In the genomic region with DNA sequence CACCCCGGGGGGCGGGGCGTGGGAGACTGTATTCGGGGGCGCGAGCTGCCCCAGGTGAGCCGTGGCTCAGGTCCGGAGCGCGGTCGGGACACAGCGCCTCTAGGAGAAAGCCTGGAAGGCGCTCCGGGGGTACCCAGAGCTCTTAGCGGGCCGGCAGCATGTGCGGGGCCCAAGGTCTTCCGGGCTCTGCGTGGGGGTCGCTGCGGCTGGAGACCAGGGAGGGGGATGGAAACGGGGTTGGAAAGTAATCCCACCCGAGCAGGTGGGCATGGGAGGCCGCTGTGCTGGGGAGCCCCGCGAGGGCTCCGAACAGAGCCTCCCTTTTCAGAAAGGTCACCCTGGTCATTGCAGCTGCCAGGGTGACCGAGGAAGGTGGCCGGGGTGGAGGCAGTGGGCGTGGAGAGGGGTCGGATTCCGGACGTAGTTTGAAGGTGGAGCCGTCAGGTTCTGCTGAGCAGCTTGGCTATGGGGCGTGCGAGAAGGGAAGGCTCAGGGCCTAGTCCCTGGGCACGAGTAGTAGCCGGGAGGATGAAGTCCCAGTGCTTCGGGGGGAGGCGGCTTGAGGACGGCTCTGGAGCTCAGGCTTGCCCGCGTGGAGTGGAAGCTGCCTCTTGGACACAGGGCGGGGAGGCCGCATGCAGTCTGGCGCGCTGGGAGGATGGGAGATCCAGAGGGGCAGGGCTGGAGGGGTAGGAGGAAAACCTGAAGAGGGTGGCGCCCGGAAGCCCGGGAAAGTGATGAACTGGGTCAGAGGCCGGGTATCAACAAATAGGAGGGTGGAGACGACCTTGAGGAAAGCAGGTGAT, we compare ENCODE assay signal across 8 cellular contexts. TPM values are rescaled to one million over a fixed set of nuclear protein-coding genes. Genes with fewer than 3 reads are reported as not detected.
A peak's percentile ranks its signal among the peaks of the same experiment; 100 is the strongest.
DNase-seq lines count a peak whose midpoint lies in the region; ATAC-seq and TF ChIP-seq lines count a peak whose summit lies in the region.

A gene (plus strand): TSS at position 31 of the 806 bp plus-strand sequence. CDS start 9,510 bp downstream, outside the sequence.

- H3K27me3 ChIP-seq in kidney epithelial cell (ENCODE audit: control insufficient read depth, insufficient read depth, low read length): no peaks in the 10 kb centered on the region

- TF ChIP-seq POLR2A in GM18951 (IDR thresholded peaks at IDR 0.05; ENCODE audit: extremely low read depth, insufficient read depth, insufficient read length): peak; percentile 57

- in situ Hi-C loops in GM18951 (cut with MboI; ENCODE audit: low sequenced_read_pairs, unreplicated experiment): no loop called here

- H3K36me3 ChIP-seq in kidney epithelial cell (ENCODE audit: control insufficient read depth, insufficient read depth, low read length): no peaks in the 10 kb centered on the region

- H3K4me3 ChIP-seq in AG10803 (ENCODE audit: low read length) (peak within 1 kb of the TSS; percentile 81), kidney epithelial cell (ENCODE audit: low read depth, low read length) (peak within 1 kb of the TSS; percentile 89)

- ATAC-seq in HG03175 (IDR thresholded peaks at IDR 0.05; ENCODE audit: unreplicated experiment): peak; percentile 74

- TF ChIP-seq CTCF in AG10803 (conservative IDR thresholded peaks at IDR 0.05; ENCODE audit: low read length) (no peak), kidney epithelial cell (IDR thresholded peaks at IDR 0.05; ENCODE audit: insufficient read depth, low read length, poor library complexity, severe bottlenecking) (no peak)

- DNase-seq in AG10803 (ENCODE audit: low read depth) (peak; percentile 83), NCI-H2227 treated with DMSO at 0.1 percent for 48 hours (lab: John Stamatoyannopoulos, UW) (peak; percentile 96), kidney epithelial cell (ENCODE audit: low read depth) (peak; percentile 44)
- DNase-seq in activated CD4-positive, CD25-positive, alpha-beta regulatory T cell (lab: John Stamatoyannopoulos, UW): peak; percentile 41 to 64 (median 48)
- peak; percentile 75 for DNase-seq in central memory CD4-positive, alpha-beta T cell
- DNase-seq in stimulated activated CD4-positive, alpha-beta T cell treated with anti-CD3 and anti-CD28 coated beads, Interleukin-15, amount 100 ng/mL, for 24 hours: peak; percentile 87

RNA-seq across cellular contexts. Expression of the gene that starts here (rescaled TPM):
- total RNA-seq in kidney epithelial cell: 11.0 and 11.9 TPM in 2 replicates

Comparison
In these comparisons a context has a peak if more than half of its experiments do, and no peak if none do; other contexts are left out.
1. Peak in every context shown above with its lines: DNase-seq, ATAC-seq and H3K4me3 ChIP-seq.
2. DNase-seq: peak in every context shown above with its lines; median percentile 96 in NCI-H2227 treated with DMSO at 0.1 percent for 48 hours; 87 in stimulated activated CD4-positive, alpha-beta T cell treated with anti-CD3 and anti-CD28 coated beads, Interleukin-15, amount 100 ng/mL, for 24 hours; 83 in AG10803; 75 in central memory CD4-positive, alpha-beta T cell; 48 in activated CD4-positive, CD25-positive, alpha-beta regulatory T cell; 44 in kidney epithelial cell.